17 cellular contexts compared by ENCODE assay signal in the genomic region with DNA sequence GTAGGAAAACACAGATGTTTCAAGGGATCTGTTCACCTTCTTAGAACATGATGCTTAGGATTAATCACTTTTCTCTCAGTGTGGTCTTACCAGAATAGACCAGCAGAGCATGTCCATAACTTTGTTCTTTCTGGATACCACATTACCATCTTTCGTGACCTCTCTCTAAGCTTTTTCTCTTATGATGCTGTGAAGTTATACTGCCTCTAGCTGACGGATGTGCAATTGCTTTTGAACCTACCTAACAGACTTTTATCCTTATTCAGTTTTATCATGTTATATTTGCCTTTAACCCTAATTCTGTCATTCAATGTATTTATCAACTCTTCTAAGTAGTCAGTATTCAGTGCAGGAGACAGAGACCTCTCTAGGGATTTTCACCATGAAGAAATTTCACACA.
A peak's percentile ranks its signal among the peaks of the same experiment; 100 is the strongest.
DNase-seq lines count a peak whose midpoint lies in the region; ATAC-seq and TF ChIP-seq lines count a peak whose summit lies in the region.
"Had no signal": no experiment of that assay in that cellular context is flagged by ENCODE, and none has a peak within 500 bp of the region (broad histone marks: within the 10 kb centered on the region; RNA-seq: fewer than 3 reads in every experiment).

No MANE protein-coding gene starts in this region.

- CTCF ChIA-PET in PC-3 (lab: Charles Lee), result no interaction called here

- no peaks in the 10 kb centered on the region for H3K79me2 ChIP-seq in PC-3 (ENCODE audit: low read length)

- no peak overlapping the region for H2BK12ac ChIP-seq in mesenchymal stem cell (ENCODE audit: low read length in 2 of 2)

- no peaks in the 10 kb centered on the region for H3K4me1 ChIP-seq in PC-3 (ENCODE audit: insufficient read depth, low read length)
- H3K4me1 ChIP-seq in mesenchymal stem cell (ENCODE audit: control insufficient read depth, insufficient read depth, low read depth, low read length), result peaks cover 5% of the 10 kb centered on the region
- H3K4me1 ChIP-seq: gastrocnemius medialis, spleen, transverse colon had no signal

- no peaks in the 10 kb centered on the region for H3K9me3 ChIP-seq in PC-3 (ENCODE audit: low read length)
- no peaks in the 10 kb centered on the region for H3K9me3 ChIP-seq in MG63
- H3K9me3 ChIP-seq in mesenchymal stem cell (ENCODE audit: control insufficient read depth, low read length), result no peaks in the 10 kb centered on the region
- H3K9me3 ChIP-seq: gastrocnemius medialis, transverse colon had no signal

- H3K79me1 ChIP-seq in mesenchymal stem cell (replicated peaks; ENCODE audit: low read length, poor library complexity, severe bottlenecking), result no peaks in the 10 kb centered on the region

- no peak for ATAC-seq in PC-3
- ATAC-seq: gastrocnemius medialis, left colon had no signal

- H2BK15ac ChIP-seq in mesenchymal stem cell (ENCODE audit: low read depth, poor library complexity, severe bottlenecking), result no peak overlapping the region

- no peaks in the 10 kb centered on the region for H3F3A ChIP-seq in PC-3 (ENCODE audit: low read length, unreplicated experiment)

- H3K27ac ChIP-seq in 22Rv1 (no peak overlapping the region), PC-3 (ENCODE audit: low read length) (no peak overlapping the region), mesenchymal stem cell (ENCODE audit: low read length, poor library complexity, severe bottlenecking) (no peak overlapping the region)
- H3K27ac ChIP-seq: gastrocnemius medialis, spleen, transverse colon had no signal

- H3K27me3 ChIP-seq in PC-3 (ENCODE audit: low read length) (peaks cover 24% of the 10 kb centered on the region; the same call in 1 of the 2 replicates), MG63 (no peaks in the 10 kb centered on the region), mesenchymal stem cell (ENCODE audit: control insufficient read depth in 1 of 2, insufficient read depth in 1 of 2, low read length in 2 of 2) (peaks cover 0 to 65% of the 10 kb centered on the region in 2 experiments)
- H3K27me3 ChIP-seq: gastrocnemius medialis, spleen, transverse colon had no signal

- 95% methylated on average over 2 of the region's 2 CpGs for WGBS in mesenchymal stem cell

- H3K36me3 ChIP-seq in PC-3 (ENCODE audit: low read depth, low read length), result no peaks in the 10 kb centered on the region
- no peaks in the 10 kb centered on the region for H3K36me3 ChIP-seq in MG63
- H3K36me3 ChIP-seq in mesenchymal stem cell (ENCODE audit: control insufficient read depth in 1 of 2, insufficient read depth in 2 of 2, low read depth in 1 of 2, low read length in 2 of 2), result no peaks in the 10 kb centered on the region
- H3K36me3 ChIP-seq: gastrocnemius medialis, spleen, transverse colon had no signal

- DNase-seq in PC-3, result peak; percentile 38
- no peak for DNase-seq in fibroblast of villous mesenchyme (ENCODE audit: low read depth)
- no peak for DNase-seq in MG63
- DNase-seq in KBM-7, result no peak
- DNase-seq in SKM-1 treated with dmso at 0.1 percent for 144 hours (lab: John Stamatoyannopoulos, UW; ENCODE audit: unreplicated experiment), result no peak
- DNase-seq in mesenchymal stem cell, result no peak
- DNase-seq: activated naive CD8-positive, alpha-beta T cell treated with anti-CD3 and anti-CD28 coated beads, Interleukin-2, amount 10 ng/mL, durations not matched to agents 7 days and 5 days; cortex of kidney; gastrocnemius medialis; left colon; NCI-H1930; nephron progenitor cell; RPMI8226; spleen; transverse colon had no signal

- peak; percentile 61 for TF ChIP-seq CTCF in 22Rv1 (IDR thresholded peaks at IDR 0.05)
- TF ChIP-seq CTCF in GM12873 (IDR thresholded peaks at IDR 0.05; ENCODE audit: insufficient read depth, low read depth, low read length, missing control alignments), result peak; percentile 45
- TF ChIP-seq CTCF in PC-3 (conservative IDR thresholded peaks at IDR 0.05; ENCODE audit: low read depth, low read length), result peak; percentile 81
- peak; percentile 24 for TF ChIP-seq CTCF in fibroblast of villous mesenchyme (IDR thresholded peaks at IDR 0.05; ENCODE audit: insufficient read depth, low read depth, low read length)

- no peak overlapping the region for H3K14ac ChIP-seq in mesenchymal stem cell (ENCODE audit: low read length in 2 of 2)

- H3K4ac ChIP-seq in mesenchymal stem cell (ENCODE audit: low read depth in 1 of 2, low read length in 2 of 2), result no peak overlapping the region

- H3K4me3 ChIP-seq in PC-3 (ENCODE audit: low read length) (no peak overlapping the region), fibroblast of villous mesenchyme (ENCODE audit: low read depth, low read length) (no peak overlapping the region), MG63 (no peak overlapping the region), mesenchymal stem cell (ENCODE audit: insufficient read depth in 1 of 2, low read depth in 1 of 2, low read length in 2 of 2) (no peak overlapping the region)
- H3K4me3 ChIP-seq: gastrocnemius medialis, spleen, transverse colon had no signal

- no peak overlapping the region for H3K23ac ChIP-seq in mesenchymal stem cell (ENCODE audit: low read length in 2 of 2)

- H3K4me2 ChIP-seq in PC-3 (ENCODE audit: low read length), result no peak overlapping the region
- H3K4me2 ChIP-seq in mesenchymal stem cell (ENCODE audit: low read length, poor library complexity, severe bottlenecking), result no peak overlapping the region

- 0 out of 2 replicates have a peak, but pooled peaks cover 4% of the 10 kb centered on the region for H3K9me2 ChIP-seq in PC-3 (replicated peaks; ENCODE audit: low read length)

- no peak overlapping the region for H2BK120ac ChIP-seq in mesenchymal stem cell (ENCODE audit: low read depth, low read length)

- no peak overlapping the region for H2BK5ac ChIP-seq in mesenchymal stem cell (ENCODE audit: low read depth, low read length, poor library complexity, severe bottlenecking)

- no peak overlapping the region for H2AK5ac ChIP-seq in mesenchymal stem cell (ENCODE audit: low read length, severe bottlenecking)

- POLR2A ChIA-PET in PC-3 (lab: Charles Lee; ENCODE audit: unreplicated experiment), result no interaction called here

- H2AFZ ChIP-seq in PC-3 (ENCODE audit: low read length) (no peak overlapping the region), mesenchymal stem cell (ENCODE audit: low read depth, low read length) (no peak overlapping the region)

- H4K20me1 ChIP-seq in PC-3 (ENCODE audit: low read length), result no peaks in the 10 kb centered on the region

- no TSS peak for BruUV-seq in PC-3 (replicated peaks; lab: Mats Ljungman, UMichigan)

- H4K91ac ChIP-seq in mesenchymal stem cell (ENCODE audit: low read length), result no peak overlapping the region

- H3K9ac ChIP-seq in PC-3 (ENCODE audit: low read length), result no peak overlapping the region
- H3K9ac ChIP-seq in mesenchymal stem cell (ENCODE audit: low read length), result no peak overlapping the region

- intact Hi-C loops in PC-3 (cut with micrococcal nuclease), result no loop called here

- H3K18ac ChIP-seq in mesenchymal stem cell (ENCODE audit: low read depth in 1 of 2, low read length in 2 of 2), result no peak overlapping the region

- no peak overlapping the region for H4K8ac ChIP-seq in mesenchymal stem cell (ENCODE audit: low read length)

- in situ Hi-C loops in KBM-7 (cut with MboI; ENCODE audit: low pct_unique_long_range_greater_than_20kb, low sequenced_read_pairs), result no loop called here

Comparison
In these comparisons a context has a peak if more than half of its experiments do, and no peak if none do; other contexts are left out.
1. CTCF ChIP-seq: peak in every context shown above with its lines; median percentile 81 in PC-3; 61 in 22Rv1; 45 in GM12873; 24 in fibroblast of villous mesenchyme.